Comparison of ENCODE assay signal across 9 cellular contexts in the genomic region with DNA sequence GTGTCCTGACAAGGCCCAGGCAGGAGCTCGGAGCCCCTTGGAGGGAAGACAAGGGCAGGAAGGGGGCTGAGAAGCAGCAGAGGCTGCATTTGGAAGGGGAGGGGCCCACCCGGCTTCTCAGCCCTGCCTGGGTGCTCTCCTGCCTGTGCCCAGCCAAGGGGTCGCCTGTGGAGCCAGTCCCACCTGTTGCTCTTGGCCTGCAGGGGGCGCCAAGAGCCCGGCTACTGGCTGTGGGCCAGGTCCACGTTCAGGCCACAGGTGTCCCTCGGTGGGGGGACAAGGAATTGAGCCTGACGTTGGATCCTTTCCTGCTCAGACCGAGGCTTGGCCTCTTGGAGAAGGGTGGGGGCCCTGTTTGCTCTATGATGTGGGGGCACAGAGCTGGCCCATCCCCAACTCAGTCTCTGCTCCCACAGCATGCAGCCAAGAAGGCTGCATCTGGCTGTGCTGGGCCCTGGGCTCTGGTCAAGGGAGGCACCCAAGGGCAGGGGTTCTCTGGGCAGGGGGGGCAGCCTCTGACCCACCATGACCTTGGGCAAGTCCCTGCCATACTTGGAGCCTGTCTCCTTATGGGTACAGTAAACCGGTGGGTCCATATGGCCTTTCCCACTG. TPM values are rescaled to one million over a fixed set of nuclear protein-coding genes. Genes with fewer than 3 reads are reported as not detected.
DNase-seq lines count a peak whose midpoint lies in the region; ATAC-seq, FAIRE-seq and TF ChIP-seq lines count a peak whose summit lies in the region.
"Had no signal": no experiment of that assay in that cellular context is flagged by ENCODE, and none has a peak within 500 bp of the region (broad histone marks: within the 10 kb centered on the region; RNA-seq: fewer than 3 reads in every experiment).

No MANE protein-coding gene starts in this region.

- FAIRE-seq in urothelium cell line (lab: Jason Lieb, UNC): no peak

- H3K36me3 ChIP-seq in osteoblast (ENCODE audit: insufficient read depth, low read length): no peaks in the 10 kb centered on the region

- H2AFZ ChIP-seq in osteoblast (ENCODE audit: low read length): no peak overlapping the region

- H3K4me2 ChIP-seq in osteoblast (ENCODE audit: insufficient read depth, low read length): peak overlapping the region; percentile 32

- no peak overlapping the region for H3K4me3 Mint-ChIP-seq in effector memory CD8-positive, alpha-beta T cell

- no peaks in the 10 kb centered on the region for H3K79me2 ChIP-seq in osteoblast (ENCODE audit: insufficient read depth, low read length)

- no peaks in the 10 kb centered on the region for H3K9me3 Mint-ChIP-seq in effector memory CD8-positive, alpha-beta T cell

- no peak overlapping the region for H3K4me3 ChIP-seq in osteoblast (ENCODE audit: insufficient read depth, low read length)
- H3K4me3 ChIP-seq: SK-N-MC had no signal

- H3K27ac ChIP-seq in osteoblast (ENCODE audit: low read depth, low read length): no peak overlapping the region
- H3K27ac ChIP-seq: SK-N-MC had no signal

- peaks cover 2% of the 10 kb centered on the region for H3K27me3 ChIP-seq in osteoblast (ENCODE audit: insufficient read depth, low read length)

- H3K27me3 Mint-ChIP-seq in effector memory CD8-positive, alpha-beta T cell: peaks cover 0 to 22% of the 10 kb centered on the region in 2 donors

- H3K4me1 Mint-ChIP-seq in effector memory CD8-positive, alpha-beta T cell (ENCODE audit: low read depth in 2 of 2): peaks cover 0 to 3% of the 10 kb centered on the region in 2 donors

- H3K4me1 ChIP-seq in osteoblast (ENCODE audit: insufficient read depth, low read length): peaks cover 10% of the 10 kb centered on the region

- peaks cover 47% of the 10 kb centered on the region for H4K20me1 ChIP-seq in osteoblast (ENCODE audit: insufficient read depth, low read length)

- no peak overlapping the region for H3K27ac Mint-ChIP-seq in effector memory CD8-positive, alpha-beta T cell

- H3K36me3 Mint-ChIP-seq in effector memory CD8-positive, alpha-beta T cell (ENCODE audit: insufficient read depth): peaks cover 7% of the 10 kb centered on the region

- TF ChIP-seq CTCF in GM10266 (IDR thresholded peaks at IDR 0.05; ENCODE audit: control insufficient read depth, insufficient read depth, low read depth, missing control alignments) (peak; percentile 93), osteoblast (IDR thresholded peaks at IDR 0.05; ENCODE audit: extremely low read depth, low read depth, low read length) (peak; percentile 54)

- H3K9me3 ChIP-seq in osteoblast (ENCODE audit: low read depth, low read length): no peaks in the 10 kb centered on the region

- ATAC-seq in effector memory CD8-positive, alpha-beta T cell (replicated peaks): peak; percentile 58
- ATAC-seq in HG02763 (IDR thresholded peaks at IDR 0.05; ENCODE audit: unreplicated experiment): no peak

- DNase-seq in GM10266 (ENCODE audit: extremely low spot score) (peak; percentile 84), NCI-H1417 treated with DMSO at 0.1 percent for 48 hours (lab: John Stamatoyannopoulos, UW) (peak; percentile 18), osteoblast (ENCODE audit: insufficient read length, low spot score, missing footprints) (peak; percentile 90), urothelium cell line (ENCODE audit: low spot score) (peak; percentile 76), amniotic stem cell (lab: John Stamatoyannopoulos, UW) (no peak)
- peak; percentile 27 to 39 for DNase-seq in activated CD4-positive, alpha-beta T cell treated with anti-CD3 and anti-CD28 coated beads, Interleukin-2, amount 50 U/mL, for 24 hours (ENCODE audit: low read depth in 1 of 2, low spot score in 1 of 2)
- peak; percentile 32 to 51 (median 35) for DNase-seq in effector memory CD8-positive, alpha-beta T cell

RNA-seq across cellular contexts. Expression of gene WNT4, which starts 10.9 kb away (rescaled TPM):
- under 0.01 TPM in 1 of 2 replicates, not detected in the other for total RNA-seq in osteoblast
